ENCODE assay signal across 1 cellular context in genomic region chr7:105876964-105877601, GRCh38.
TF ChIP-seq lines count a peak whose summit lies in the region.

No MANE protein-coding gene starts in this region.

TF ChIP-seq in HepG2, 621 proteins besides CTCF, POLR2A, EP300 and RAD21 (continued from another document and continues in another):
- no peak; the same call in 1 of the 2 replicates for TF ChIP-seq NFAT5 (CRISPR knock-in tag; IDR thresholded peaks at IDR 0.05)
- no peak for TF ChIP-seq ZNF737 (CRISPR knock-in tag; IDR thresholded peaks at IDR 0.05; ENCODE audit: borderline replicate concordance)
- no peak for TF ChIP-seq BRCA1 (CRISPR knock-in tag; IDR thresholded peaks at IDR 0.05)
- no peak for TF ChIP-seq ETS1 (CRISPR knock-in tag; IDR thresholded peaks at IDR 0.05)
- TF ChIP-seq HNRNPK (IDR thresholded peaks at IDR 0.05; ENCODE audit: low read depth, low read length, poor library complexity, severe bottlenecking) = peak; percentile 2
- peak; percentile 60; the same call in 1 of the 2 replicates for TF ChIP-seq TBX2 (CRISPR knock-in tag; IDR thresholded peaks at IDR 0.05; ENCODE audit: borderline replicate concordance)
- no peak for TF ChIP-seq ZNF878 (CRISPR knock-in tag; IDR thresholded peaks at IDR 0.05)
- TF ChIP-seq MAFF (IDR thresholded peaks at IDR 0.05; ENCODE audit: low read depth, low read length) = no peak
- TF ChIP-seq ZBTB46 (CRISPR knock-in tag; IDR thresholded peaks at IDR 0.05; ENCODE audit: borderline replicate concordance) = no peak
- peak; percentile 62 for TF ChIP-seq SAP130 (CRISPR knock-in tag; IDR thresholded peaks at IDR 0.05; ENCODE audit: low read depth)
- no peak for TF ChIP-seq FOXP4 (CRISPR knock-in tag; IDR thresholded peaks at IDR 0.05)
- no peak for TF ChIP-seq ZNF513 (CRISPR knock-in tag; conservative IDR thresholded peaks at IDR 0.05)
- no peak for TF ChIP-seq ZMYM2 (CRISPR knock-in tag; IDR thresholded peaks at IDR 0.05)
- peak; percentile 74 for TF ChIP-seq KMT2A (CRISPR knock-in tag; IDR thresholded peaks at IDR 0.05)
- TF ChIP-seq ZBTB7A (CRISPR knock-in tag; IDR thresholded peaks at IDR 0.05) = peak; percentile 75; the same call in 1 of the 2 replicates
- no peak for TF ChIP-seq IKZF4 (CRISPR knock-in tag; IDR thresholded peaks at IDR 0.05; ENCODE audit: borderline replicate concordance, low read depth, not compliant biosample characterization)
- TF ChIP-seq NFE2L1 (CRISPR knock-in tag; IDR thresholded peaks at IDR 0.05; ENCODE audit: borderline replicate concordance) = no peak
- no peak for TF ChIP-seq ZNF761 (CRISPR knock-in tag; conservative IDR thresholded peaks at IDR 0.05)
- TF ChIP-seq ZNF691 (CRISPR knock-in tag; IDR thresholded peaks at IDR 0.05; ENCODE audit: borderline replicate concordance, low read depth) = no peak
- no peak for TF ChIP-seq MED13 (CRISPR knock-in tag; IDR thresholded peaks at IDR 0.05)
- TF ChIP-seq ZBTB38 (CRISPR knock-in tag; IDR thresholded peaks at IDR 0.05) = no peak
- TF ChIP-seq IRF2 (CRISPR knock-in tag; IDR thresholded peaks at IDR 0.05) = peak; percentile 33; the same call in 1 of the 2 replicates
- no peak for TF ChIP-seq JARID2 (CRISPR knock-in tag; IDR thresholded peaks at IDR 0.05; ENCODE audit: insufficient replicate concordance)
- peak; percentile 87; the same call in 1 of the 2 replicates for TF ChIP-seq NRL (CRISPR knock-in tag; IDR thresholded peaks at IDR 0.05; ENCODE audit: borderline replicate concordance)
- TF ChIP-seq ZBTB37 (CRISPR knock-in tag; IDR thresholded peaks at IDR 0.05) = no peak
- TF ChIP-seq EED (CRISPR knock-in tag; IDR thresholded peaks at IDR 0.05) = no peak
- no peak for TF ChIP-seq ZNF879 (CRISPR knock-in tag; IDR thresholded peaks at IDR 0.05)
- TF ChIP-seq ZSCAN31 (CRISPR knock-in tag; IDR thresholded peaks at IDR 0.05; ENCODE audit: low read depth) = no peak; the same call in 1 of the 2 replicates
- TF ChIP-seq ZNF674 (CRISPR knock-in tag; IDR thresholded peaks at IDR 0.05; ENCODE audit: low read depth) = no peak
- TF ChIP-seq MXD3 (CRISPR knock-in tag; IDR thresholded peaks at IDR 0.05) = no peak
- 0 out of 2 replicates have a peak, but pooled peaks have one; percentile 11 for TF ChIP-seq ZNF263 (CRISPR knock-in tag; IDR thresholded peaks at IDR 0.05)
- TF ChIP-seq ZNF343 (CRISPR knock-in tag; IDR thresholded peaks at IDR 0.05) = 0 out of 2 replicates have a peak, but pooled peaks have one; percentile 32
- no peak for TF ChIP-seq HOXA3 (CRISPR knock-in tag; IDR thresholded peaks at IDR 0.05)
- TF ChIP-seq ZNF792 (CRISPR knock-in tag; IDR thresholded peaks at IDR 0.05) = 0 out of 2 replicates have a peak, but pooled peaks have one; percentile 8
- TF ChIP-seq ZNF34 (CRISPR knock-in tag; IDR thresholded peaks at IDR 0.05; ENCODE audit: borderline replicate concordance) = no peak
- TF ChIP-seq ESRRA (CRISPR knock-in tag; IDR thresholded peaks at IDR 0.05; ENCODE audit: low read depth) = no peak
- TF ChIP-seq SOX6 (IDR thresholded peaks at IDR 0.05) = no peak
- no peak; the same call in 1 of the 2 replicates for TF ChIP-seq SOX6 (CRISPR knock-in tag; IDR thresholded peaks at IDR 0.05)
- TF ChIP-seq FOXM1 (CRISPR knock-in tag; IDR thresholded peaks at IDR 0.05) = no peak
- TF ChIP-seq CBX1 (IDR thresholded peaks at IDR 0.05; ENCODE audit: low read depth) = no peak
- no peak for TF ChIP-seq FOXO4 (CRISPR knock-in tag; conservative IDR thresholded peaks at IDR 0.05)
- no peak; the same call in 1 of the 2 replicates for TF ChIP-seq SP2 (CRISPR knock-in tag; IDR thresholded peaks at IDR 0.05)
- TF ChIP-seq ZNF713 (CRISPR knock-in tag; IDR thresholded peaks at IDR 0.05) = no peak
- no peak for TF ChIP-seq BRF2 (CRISPR knock-in tag; IDR thresholded peaks at IDR 0.05)
- peak; percentile 19; the same call in 1 of the 2 replicates for TF ChIP-seq KLF11 (CRISPR knock-in tag; IDR thresholded peaks at IDR 0.05)
- TF ChIP-seq RFXAP (CRISPR knock-in tag; IDR thresholded peaks at IDR 0.05; ENCODE audit: borderline replicate concordance) = no peak
- TF ChIP-seq ZNF776 (CRISPR knock-in tag; IDR thresholded peaks at IDR 0.05) = no peak
- no peak for TF ChIP-seq ZNF841 (CRISPR knock-in tag; IDR thresholded peaks at IDR 0.05; ENCODE audit: borderline replicate concordance)
